14 cellular contexts compared by ENCODE assay signal in the genomic region with DNA sequence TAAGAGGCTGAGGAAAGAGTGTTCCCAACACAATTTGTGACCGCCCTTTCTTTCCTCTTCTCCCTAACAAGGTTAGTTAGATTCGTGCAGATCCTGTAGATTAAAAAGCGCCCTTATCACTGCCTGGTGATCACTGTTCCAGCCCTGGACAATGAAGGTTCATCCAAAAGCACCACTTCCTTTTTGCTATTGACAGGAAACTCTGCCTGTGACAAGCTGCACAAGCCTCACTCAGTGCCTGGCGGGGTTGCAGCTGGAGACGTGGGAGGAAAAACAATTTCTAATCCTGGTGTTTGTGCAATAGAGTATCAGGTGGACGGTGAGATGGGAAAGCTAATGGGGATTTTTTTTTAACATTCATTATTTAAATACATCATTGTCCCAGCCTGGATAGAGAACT.
DNase-seq lines count a peak whose midpoint lies in the region; ATAC-seq and TF ChIP-seq lines count a peak whose summit lies in the region.
"Had no signal": no experiment of that assay in that cellular context is flagged by ENCODE, and none has a peak within 500 bp of the region (broad histone marks: within the 10 kb centered on the region; RNA-seq: fewer than 3 reads in every experiment).

No MANE protein-coding gene starts in this region.

- no peak overlapping the region for H3K27ac Mint-ChIP-seq in Caco-2 (ENCODE audit: unreplicated experiment)
- H3K27ac Mint-ChIP-seq: activated T-cell treated with anti-CD3 and anti-CD28 coated beads, Interleukin-2, amount 50 U/mL, for 72 hours; mesothelial cell of epicardium had no signal

- H3K27ac ChIP-seq in right atrium auricular region, result peak overlapping the region; percentile 25 to 59
- H3K27ac ChIP-seq: hepatocyte had no signal

- no peak overlapping the region for H3K4me3 Mint-ChIP-seq in Caco-2 (ENCODE audit: unreplicated experiment)
- H3K4me3 Mint-ChIP-seq: activated T-cell treated with anti-CD3 and anti-CD28 coated beads, Interleukin-2, amount 50 U/mL, for 72 hours; mesothelial cell of epicardium had no signal

- no peaks in the 10 kb centered on the region for H3K27me3 Mint-ChIP-seq in Caco-2 (ENCODE audit: insufficient read depth, unreplicated experiment)

- H3K4me3 ChIP-seq in cardiac fibroblast (replicated peaks in 1 of 2; ENCODE audit: low read depth in 2 of 2, low read length in 2 of 2) (no peak overlapping the region), right atrium auricular region (no peak overlapping the region), Caco-2 (ENCODE audit: low read depth, low read length) (no peak overlapping the region)
- H3K4me3 ChIP-seq: hepatocyte had no signal

- H3K4me1 Mint-ChIP-seq in Caco-2 (ENCODE audit: low read depth, unreplicated experiment), result peaks cover 6% of the 10 kb centered on the region

- H3K4me1 ChIP-seq in right atrium auricular region (peaks cover 0 to 30% of the 10 kb centered on the region in 2 donors), Caco-2 (no peaks in the 10 kb centered on the region)

- intact Hi-C loops in Caco-2 (cut with micrococcal nuclease; ENCODE audit: unreplicated experiment), result no loop called here

- BruUV-seq in Caco-2 (replicated peaks; lab: Mats Ljungman, UMichigan), result no TSS peak

- ATAC-seq in HG03521 (IDR thresholded peaks at IDR 0.05; ENCODE audit: unreplicated experiment), result no peak
- ATAC-seq in GM21619 (IDR thresholded peaks at IDR 0.05; ENCODE audit: unreplicated experiment), result no peak
- ATAC-seq: activated T-cell treated with anti-CD3 and anti-CD28 coated beads, Interleukin-2, amount 50 U/mL, for 72 hours had no signal

- peak; percentile 46 to 55 for DNase-seq in Kasumi-1 (lab: John Stamatoyannopoulos, UW)
- DNase-seq in cardiac fibroblast (ENCODE audit: low read depth in 2 of 2), result peak; percentile 42 to 59
- DNase-seq in right atrium auricular region (ENCODE audit: low spot score), result no peak
- peak; percentile 58 for DNase-seq in renal cortical epithelial cell (ENCODE audit: low read depth)
- DNase-seq in Caco-2, result no peak
- DNase-seq in EL, result no peak
- DNase-seq: activated CD4-positive, alpha-beta T cell treated with anti-CD3 and anti-CD28 coated beads for 4 hours; activated T-cell treated with anti-CD3 and anti-CD28 coated beads, Interleukin-2, amount 50 U/mL, for 72 hours; DMS79 treated with DMSO at 0.1 percent for 48 hours; NCI-H2171 treated with DMSO at 0.1 percent for 48 hours had no signal

- CTCF ChIA-PET in Caco-2 (lab: Charles Lee), result no interaction called here

- H3K27me3 ChIP-seq in right atrium auricular region (no peaks in the 10 kb centered on the region), Caco-2 (replicated peaks; ENCODE audit: control insufficient read depth, insufficient read depth, low read length) (no peaks in the 10 kb centered on the region)
- H3K27me3 ChIP-seq: hepatocyte had no signal

- POLR2A ChIA-PET in Caco-2 (lab: Charles Lee), result no interaction called here

- no peaks in the 10 kb centered on the region for H3K36me3 Mint-ChIP-seq in Caco-2 (ENCODE audit: insufficient read depth, unreplicated experiment)
- H3K36me3 Mint-ChIP-seq: mesothelial cell of epicardium had no signal

- H3K9me3 ChIP-seq in right atrium auricular region, result peaks cover 0 to 6% of the 10 kb centered on the region in 2 donors
- no peaks in the 10 kb centered on the region for H3K9me3 ChIP-seq in Caco-2

- TF ChIP-seq CTCF in cardiac fibroblast (IDR thresholded peaks at IDR 0.05; ENCODE audit: low read depth, low read length), result no peak
- TF ChIP-seq CTCF in right atrium auricular region (IDR thresholded peaks at IDR 0.05), result no peak
- TF ChIP-seq CTCF in Caco-2 (IDR thresholded peaks at IDR 0.05; ENCODE audit: insufficient read depth in 1 of 2, low read depth in 1 of 2, low read length in 1 of 2, severe bottlenecking in 1 of 2, unreplicated experiment in 1 of 2), result no peak

- no peaks in the 10 kb centered on the region for H3K36me3 ChIP-seq in right atrium auricular region
- H3K36me3 ChIP-seq in Caco-2 (ENCODE audit: control insufficient read depth, insufficient read depth, low read length), result no peaks in the 10 kb centered on the region

- H3K9me3 Mint-ChIP-seq in Caco-2 (ENCODE audit: unreplicated experiment), result no peaks in the 10 kb centered on the region

Comparison
In these comparisons a context has a peak if more than half of its experiments do, and no peak if none do; other contexts are left out.
1. DNase-seq: peak in Kasumi-1 (2 of 2), cardiac fibroblast (2 of 2) and renal cortical epithelial cell (single experiment); none in right atrium auricular region (single experiment), Caco-2 (0 of 2) and EL (single experiment).